Comparison of ENCODE assay signal across 32 cellular contexts in genomic region chr3:134579266-134579665, GRCh38.
"Had no signal": no experiment of that assay in that cellular context is flagged by ENCODE, and none has a peak within 500 bp of the region (broad histone marks: within the 10 kb centered on the region; RNA-seq: fewer than 3 reads in every experiment).

No MANE protein-coding gene starts in this region.

- DNase-seq: activated B cell treated with CpG ODN at 0.5 μM for 24 hours; activated CD4-positive, alpha-beta T cell treated with anti-CD3 and anti-CD28 coated beads for 48 hours; activated CD4-positive, alpha-beta T cell treated with anti-CD3 and anti-CD28 coated beads, Interleukin-2, amount 50 U/mL, for 1 hour; activated CD4-positive, alpha-beta T cell treated with anti-CD3 and anti-CD28 coated beads, Interleukin-2, amount 50 U/mL, for 48 hours; activated CD8-positive, alpha-beta memory T cell treated with anti-CD3 and anti-CD28 coated beads for 24 hours; activated CD8-positive, alpha-beta memory T cell treated with anti-CD3 and anti-CD28 coated beads, Interleukin-2, amount 50 U/mL, for 4 hours; activated CD8-positive, alpha-beta T cell treated with anti-CD3 and anti-CD28 coated beads for 36 hours; activated effector memory CD4-positive, alpha-beta T cell treated with anti-CD3 and anti-CD28 coated beads, Interleukin-2, amount 50 U/mL, for 16 hours; activated naive CD4-positive, alpha-beta T cell treated with anti-CD3 and anti-CD28 coated beads for 36 hours; activated naive CD8-positive, alpha-beta T cell treated with anti-CD3 and anti-CD28 coated beads for 36 hours; activated naive CD8-positive, alpha-beta T cell treated with anti-CD3 and anti-CD28 coated beads, Interleukin-2, amount 50 U/mL, for 24 hours; activated T-cell treated with anti-CD3 and anti-CD28 coated beads, Interleukin-2, amount 50 U/mL, for 1 hour; activated T-cell treated with anti-CD3 and anti-CD28 coated beads, Interleukin-2, amount 50 U/mL, for 48 hours; adrenal gland; amygdala; aorta; body of pancreas; caudate nucleus; cortex of kidney; effector CD8-positive, alpha-beta T cell; esophagus squamous epithelium; foreskin melanocyte; T-helper 1 cell; T-helper 17 cell; T1000; WERI-Rb-1 had no signal

- H3K9me3 ChIP-seq: adrenal gland, body of pancreas, esophagus squamous epithelium, gastroesophageal sphincter had no signal

- H3K4me3 ChIP-seq: adrenal gland, body of pancreas, esophagus squamous epithelium, gastroesophageal sphincter had no signal

- H3K4me1 ChIP-seq: adrenal gland, body of pancreas, esophagus squamous epithelium, gastroesophageal sphincter had no signal

- FAIRE-seq: colon, endometrium, endothelial cell of umbilical vein had no signal

- H3K36me3 ChIP-seq: adrenal gland, esophagus squamous epithelium, gastroesophageal sphincter, WERI-Rb-1 had no signal

- H3K27ac ChIP-seq: adrenal gland, body of pancreas, epithelial cell of prostate, esophagus squamous epithelium, gastroesophageal sphincter, WERI-Rb-1 had no signal

- ATAC-seq: activated CD4-positive, CD25-positive, alpha-beta regulatory T cell treated with anti-CD3 and anti-CD28 coated beads, Interleukin-2, amount 50 U/mL, for 24 hours; activated CD8-positive, alpha-beta T cell treated with anti-CD3 and anti-CD28 coated beads for 36 hours; activated naive CD8-positive, alpha-beta T cell treated with anti-CD3 and anti-CD28 coated beads, Interleukin-2, amount 50 U/mL, for 24 hours; body of pancreas; gastroesophageal sphincter; T-helper 17 cell had no signal
